27 cellular contexts compared by ENCODE assay signal in the genomic region with DNA sequence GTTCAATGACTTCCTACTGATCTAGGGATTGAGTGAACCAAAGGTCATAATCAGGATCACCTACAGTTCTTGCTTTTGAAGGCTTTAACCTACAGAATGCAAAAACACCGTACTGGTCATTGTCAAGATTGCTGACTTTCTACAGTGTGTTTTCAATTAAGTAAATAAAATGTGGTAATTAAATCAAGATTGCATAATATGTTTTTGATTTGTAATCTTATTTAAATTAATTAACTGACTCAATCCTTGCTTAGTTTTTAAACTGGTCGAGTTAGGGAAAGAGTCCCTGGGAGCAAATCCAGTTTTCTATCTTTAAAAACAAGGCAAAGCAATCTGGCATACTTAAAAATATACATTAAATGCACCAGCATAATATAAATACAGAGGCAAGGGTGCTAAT.
"Had no signal": no experiment of that assay in that cellular context is flagged by ENCODE, and none has a peak within 500 bp of the region (broad histone marks: within the 10 kb centered on the region; RNA-seq: fewer than 3 reads in every experiment).

No MANE protein-coding gene starts in this region.

- H3K4me1 Mint-ChIP-seq: immature natural killer cell; naive thymus-derived CD8-positive, alpha-beta T cell; neural crest cell; stimulated activated naive B cell treated with anti-CD40 and anti-IgM and Interleukin-4, amounts not matched to agents 10 μg/mL and 1 μg/mL and 100 μg/mL, for 72 hours had no signal

- H3K4me1 ChIP-seq: lower lobe of right lung, prostate gland, uterus had no signal

- DNase-seq: hypothalamus; immature natural killer cell; left cardiac atrium; left lung; lower lobe of right lung; mammary epithelial cell; naive thymus-derived CD8-positive, alpha-beta T cell; nucleus accumbens; pancreas; posterior cingulate gyrus; retina; right cardiac atrium; stimulated activated CD4-positive, alpha-beta T cell treated with anti-CD3 and anti-CD28 coated beads, Interleukin-12 subunit alpha, Interleukin-12 subunit beta, amount 100 ng/mL, for 4 hours; stimulated activated CD4-positive, alpha-beta T cell treated with anti-CD3 and anti-CD28 coated beads, Interleukin-15, amount 100 ng/mL, for 24 hours; stimulated activated CD4-positive, alpha-beta T cell treated with anti-CD3 and anti-CD28 coated beads, Interleukin-2, amount 100 ng/mL, for 24 hours; stimulated activated CD4-positive, alpha-beta T cell treated with anti-CD3 and anti-CD28 coated beads, Interleukin-4, amount 100 ng/mL, for 1 hour; stimulated activated naive B cell treated with anti-CD40 and anti-IgM and Interleukin-4, amounts not matched to agents 10 μg/mL and 1 μg/mL and 100 μg/mL, for 72 hours; substantia nigra; uterus had no signal

- H3K9me3 ChIP-seq: left lung, lower lobe of right lung, pancreas, prostate gland, tibial nerve, uterus had no signal

- H3K27ac Mint-ChIP-seq: immature natural killer cell; naive thymus-derived CD8-positive, alpha-beta T cell; stimulated activated naive B cell treated with anti-CD40 and anti-IgM and Interleukin-4, amounts not matched to agents 10 μg/mL and 1 μg/mL and 100 μg/mL, for 72 hours; stimulated activated naive CD8-positive, alpha-beta T cell treated with anti-CD3 and anti-CD28 coated beads, Interleukin-15, Interleukin-2, amounts not matched to agents 100 ng/mL and 50 ng/mL, for 24 hours; type B pancreatic cell had no signal

- H3K4me3 ChIP-seq: left lung, lower lobe of right lung, pancreas, prostate gland, skin epidermis, tibial nerve, uterus had no signal

- H3K36me3 ChIP-seq: left lung, lower lobe of right lung, pancreas, prostate gland, tibial nerve, uterus had no signal

- H3K36me3 Mint-ChIP-seq: immature natural killer cell; naive thymus-derived CD8-positive, alpha-beta T cell; stimulated activated naive B cell treated with anti-CD40 and anti-IgM and Interleukin-4, amounts not matched to agents 10 μg/mL and 1 μg/mL and 100 μg/mL, for 72 hours had no signal

- H3K27ac ChIP-seq: left lung, lower lobe of right lung, pancreas, prostate gland, skin epidermis, tibial nerve, uterus had no signal

- H3K4me3 Mint-ChIP-seq: immature natural killer cell; naive thymus-derived CD8-positive, alpha-beta T cell; nephron; neural crest cell; stimulated activated naive B cell treated with anti-CD40 and anti-IgM and Interleukin-4, amounts not matched to agents 10 μg/mL and 1 μg/mL and 100 μg/mL, for 72 hours; stimulated activated naive CD8-positive, alpha-beta T cell treated with anti-CD3 and anti-CD28 coated beads, Interleukin-15, Interleukin-2, amounts not matched to agents 100 ng/mL and 50 ng/mL, for 24 hours; type B pancreatic cell had no signal

- H3K27me3 Mint-ChIP-seq: stimulated activated naive B cell treated with anti-CD40 and anti-IgM and Interleukin-4, amounts not matched to agents 10 μg/mL and 1 μg/mL and 100 μg/mL, for 72 hours; stimulated activated naive CD8-positive, alpha-beta T cell treated with anti-CD3 and anti-CD28 coated beads, Interleukin-15, Interleukin-2, amounts not matched to agents 100 ng/mL and 50 ng/mL, for 24 hours; type B pancreatic cell had no signal

- H3K9me3 Mint-ChIP-seq: nephron; neural crest cell; stimulated activated naive B cell treated with anti-CD40 and anti-IgM and Interleukin-4, amounts not matched to agents 10 μg/mL and 1 μg/mL and 100 μg/mL, for 72 hours; stimulated activated naive CD8-positive, alpha-beta T cell treated with anti-CD3 and anti-CD28 coated beads, Interleukin-15, Interleukin-2, amounts not matched to agents 100 ng/mL and 50 ng/mL, for 24 hours; type B pancreatic cell had no signal

- H3K27me3 ChIP-seq: left lung, pancreas, tibial nerve, uterus had no signal

- ATAC-seq: left cardiac atrium; left lung; lower lobe of right lung; naive thymus-derived CD8-positive, alpha-beta T cell; pancreas; right cardiac atrium; sciatic nerve; stimulated activated naive B cell treated with anti-CD40 and anti-IgM and Interleukin-4, amounts not matched to agents 10 μg/mL and 1 μg/mL and 100 μg/mL, for 72 hours had no signal
